ENCODE assay signal across 16 cellular contexts in the genomic region with DNA sequence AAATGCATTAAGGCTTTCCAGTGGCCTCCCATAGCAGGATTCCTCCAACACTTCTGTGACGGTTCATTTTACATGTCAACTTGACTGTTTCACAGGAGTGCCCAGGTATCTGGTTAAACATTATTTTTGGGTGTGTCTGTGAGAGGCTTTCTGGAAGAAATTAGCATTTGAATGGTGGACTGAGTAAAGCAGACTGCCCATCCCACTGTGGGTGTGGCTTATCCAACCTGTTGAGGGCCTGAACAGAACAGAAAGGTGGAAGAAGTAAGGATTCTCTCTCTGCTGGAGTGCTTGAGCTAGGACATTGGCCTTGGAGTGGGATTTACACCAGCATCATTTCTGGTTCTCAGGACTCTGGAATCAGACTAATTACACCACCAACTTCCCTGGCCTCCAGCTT.
"Had no signal": no experiment of that assay in that cellular context is flagged by ENCODE, and none has a peak within 500 bp of the region (broad histone marks: within the 10 kb centered on the region; RNA-seq: fewer than 3 reads in every experiment).

No MANE protein-coding gene starts in this region.

- H3K27me3 Mint-ChIP-seq: activated naive CD8-positive, alpha-beta T cell treated with anti-CD3 and anti-CD28 coated beads, Interleukin-2, amount 10 ng/mL, durations not matched to agents 7 days and 5 days; central memory CD8-positive, alpha-beta T cell; memory B cell; stimulated activated memory B cell treated with anti-CD40 and anti-IgM and Interleukin-4, amounts not matched to agents 10 μg/mL and 1 μg/mL and 100 μg/mL, for 72 hours had no signal

- H3K36me3 ChIP-seq: brain microvascular endothelial cell, neutrophil, tibial artery had no signal

- H3K27ac Mint-ChIP-seq: activated naive CD8-positive, alpha-beta T cell treated with anti-CD3 and anti-CD28 coated beads, Interleukin-2, amount 10 ng/mL, durations not matched to agents 7 days and 5 days; activated T-helper 1 cell treated with anti-CD3 and anti-CD28 coated beads, Interleukin-12 subunit alpha, Interleukin-12 subunit beta, Interleukin-2, Interleukin-4 antibody, amounts not matched to agents 30 ng/mL and 10 ng/mL and 1 ng/mL, durations not matched to agents 14 hours and 24 hours and 36 hours; memory B cell; natural killer cell; stimulated activated memory B cell treated with anti-CD40 and anti-IgM and Interleukin-4, amounts not matched to agents 10 μg/mL and 1 μg/mL and 100 μg/mL, for 72 hours had no signal

- DNase-seq: activated CD4-positive, CD25-positive, alpha-beta regulatory T cell treated with anti-CD3 and anti-CD28 coated beads, Interleukin-2, amount 50 U/mL, for 72 hours; activated naive CD4-positive, alpha-beta T cell; activated naive CD8-positive, alpha-beta T cell treated with anti-CD3 and anti-CD28 coated beads, Interleukin-2, amount 10 ng/mL, durations not matched to agents 7 days and 5 days; brain microvascular endothelial cell; cortex of kidney; effector memory CD4-positive, alpha-beta T cell; foreskin melanocyte; natural killer cell; retina; stimulated activated CD4-positive, alpha-beta T cell treated with anti-CD3 and anti-CD28 coated beads, Interleukin-2, amount 100 ng/mL, for 48 hours; tibial artery had no signal

- ATAC-seq: natural killer cell; stimulated activated memory B cell treated with anti-CD40 and anti-IgM and Interleukin-4, amounts not matched to agents 10 μg/mL and 1 μg/mL and 100 μg/mL, for 72 hours had no signal

- H3K27me3 ChIP-seq: brain microvascular endothelial cell, neutrophil, tibial artery had no signal

- H3K4me3 ChIP-seq: tibial artery had no signal

- H3K4me3 Mint-ChIP-seq: activated naive CD8-positive, alpha-beta T cell treated with anti-CD3 and anti-CD28 coated beads, Interleukin-2, amount 10 ng/mL, durations not matched to agents 7 days and 5 days; activated T-helper 1 cell treated with anti-CD3 and anti-CD28 coated beads, Interleukin-12 subunit alpha, Interleukin-12 subunit beta, Interleukin-2, Interleukin-4 antibody, amounts not matched to agents 30 ng/mL and 10 ng/mL and 1 ng/mL, durations not matched to agents 14 hours and 24 hours and 36 hours; central memory CD8-positive, alpha-beta T cell; memory B cell; natural killer cell; stimulated activated memory B cell treated with anti-CD40 and anti-IgM and Interleukin-4, amounts not matched to agents 10 μg/mL and 1 μg/mL and 100 μg/mL, for 72 hours had no signal

- H3K4me1 Mint-ChIP-seq: activated naive CD8-positive, alpha-beta T cell treated with anti-CD3 and anti-CD28 coated beads, Interleukin-2, amount 10 ng/mL, durations not matched to agents 7 days and 5 days; central memory CD8-positive, alpha-beta T cell; memory B cell; natural killer cell; stimulated activated memory B cell treated with anti-CD40 and anti-IgM and Interleukin-4, amounts not matched to agents 10 μg/mL and 1 μg/mL and 100 μg/mL, for 72 hours had no signal

- H3K27ac ChIP-seq: brain microvascular endothelial cell, neutrophil, tibial artery had no signal

- H3K4me1 ChIP-seq: tibial artery had no signal
